24 cellular contexts compared by ENCODE assay signal in the genomic region with DNA sequence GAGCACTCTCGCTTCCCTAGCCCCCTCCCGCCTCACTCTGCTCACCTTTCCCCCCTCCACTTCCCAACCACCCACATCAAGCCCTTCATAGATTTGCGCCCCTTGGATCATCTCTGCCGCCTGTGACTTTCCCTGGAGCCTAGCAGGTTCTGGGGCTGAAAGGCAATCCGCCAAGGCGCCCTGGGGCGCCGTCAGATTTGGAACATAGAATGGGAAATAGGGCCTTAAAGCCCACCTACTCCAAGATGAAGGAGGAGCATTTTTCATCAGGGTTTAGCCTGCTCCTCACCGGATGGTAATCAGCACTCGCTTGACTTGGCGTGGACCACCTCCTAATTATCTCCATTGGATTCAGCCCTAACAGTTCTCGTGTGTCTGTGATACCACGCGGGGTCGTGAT. TPM values are rescaled to one million over a fixed set of nuclear protein-coding genes. Genes with fewer than 3 reads are reported as not detected.
DNase-seq lines count a peak whose midpoint lies in the region; TF ChIP-seq lines count a peak whose summit lies in the region.
"Had no signal": no experiment of that assay in that cellular context is flagged by ENCODE, and none has a peak within 500 bp of the region (broad histone marks: within the 10 kb centered on the region; RNA-seq: fewer than 3 reads in every experiment).

No MANE protein-coding gene starts in this region.

- H3K27me3 ChIP-seq in HUES48 (ENCODE audit: control insufficient read depth, insufficient read depth, low read length) (peaks cover 33% of the 10 kb centered on the region), PC-9 (ENCODE audit: insufficient read depth, low read depth) (no peaks in the 10 kb centered on the region), prostate gland (replicated peaks; ENCODE audit: insufficient read depth) (no peaks in the 10 kb centered on the region), WERI-Rb-1 (ENCODE audit: insufficient read depth, low read depth, severe bottlenecking) (no peaks in the 10 kb centered on the region)

- peaks cover 7% of the 10 kb centered on the region for H3K4me1 ChIP-seq in HUES48 (ENCODE audit: control insufficient read depth, insufficient read depth, low read length)
- H3K4me1 ChIP-seq in PC-9 (replicated peaks; ENCODE audit: insufficient read depth), result peaks cover 6% of the 10 kb centered on the region; the same call in 1 of the 2 replicates
- no peaks in the 10 kb centered on the region for H3K4me1 ChIP-seq in prostate gland (replicated peaks)

- intact Hi-C loops in PC-9 (cut with micrococcal nuclease; ENCODE audit: unreplicated experiment) (no loop called here), prostate gland (cut with DNase I) (loop anchor here (10.0 kb wide), 2 partner anchors 311 to 1009 kb away; partner anchors contain the start of genes ASTE1 and NEK11)

- H4K20me1 ChIP-seq in PC-9 (ENCODE audit: insufficient read depth), result no peaks in the 10 kb centered on the region

- TF ChIP-seq CTCF in PC-9 (conservative IDR thresholded peaks at IDR 0.05), result no peak
- TF ChIP-seq CTCF in prostate gland (IDR thresholded peaks at IDR 0.05), result no peak
- TF ChIP-seq CTCF in WERI-Rb-1 (IDR thresholded peaks at IDR 0.05; ENCODE audit: low read depth, low read length), result no peak

- H3K4me3 ChIP-seq in HUES48 (ENCODE audit: low read depth, low read length) (peak overlapping the region; percentile 71), PC-9 (no peak overlapping the region), iPS-11a (ENCODE audit: low read depth, low read length) (peak overlapping the region; percentile 38), prostate gland (peak overlapping the region; percentile 29 to 49), WERI-Rb-1 (ENCODE audit: low read depth, low read length) (no peak overlapping the region)
- H3K4me3 ChIP-seq: skin epidermis had no signal

- WGBS in prostate gland, result 18% methylated on average over 15 of the region's 15 CpGs

- CTCF ChIA-PET in PC-9 (lab: Charles Lee), result no interaction called here

- H3K4me2 ChIP-seq in PC-9, result peak overlapping the region; percentile 80; the same call in 1 of the 2 replicates

- H3K9me2 ChIP-seq in PC-9 (ENCODE audit: insufficient read depth), result no peaks in the 10 kb centered on the region

- BruUV-seq in PC-9 (replicated peaks; lab: Mats Ljungman, UMichigan), result no TSS peak

- no peak overlapping the region for H3K9ac ChIP-seq in HUES48 (ENCODE audit: low read depth, low read length)

- no peak for TF ChIP-seq POLR2A in prostate gland (IDR thresholded peaks at IDR 0.05)

- H3K9me3 ChIP-seq in HUES48 (ENCODE audit: control insufficient read depth, insufficient read depth, low read length) (no peaks in the 10 kb centered on the region), PC-9 (ENCODE audit: insufficient read depth, low read depth) (no peaks in the 10 kb centered on the region), prostate gland (no peaks in the 10 kb centered on the region), WERI-Rb-1 (ENCODE audit: severe bottlenecking) (no peaks in the 10 kb centered on the region)
- H3K9me3 ChIP-seq: Caco-2, heart left ventricle had no signal

- POLR2A ChIA-PET in PC-9 (lab: Charles Lee; ENCODE audit: unreplicated experiment), result interaction anchor here (0.6 kb wide), 1 partner anchor 101 kb away, joined by 3 read pairs; no protein-coding TSS in a partner anchor

- H3K36me3 ChIP-seq in HUES48 (ENCODE audit: control insufficient read depth, insufficient read depth, low read length), result no peaks in the 10 kb centered on the region
- no peaks in the 10 kb centered on the region for H3K36me3 ChIP-seq in PC-9 (ENCODE audit: low read depth)
- H3K36me3 ChIP-seq in prostate gland, result no peaks in the 10 kb centered on the region
- no peaks in the 10 kb centered on the region for H3K36me3 ChIP-seq in WERI-Rb-1
- H3K36me3 ChIP-seq: heart left ventricle had no signal

- no peaks in the 10 kb centered on the region for H3K79me2 ChIP-seq in PC-9 (ENCODE audit: low read depth)

- H2AFZ ChIP-seq in PC-9, result no peak overlapping the region

- no peak for DNase-seq in PC-9
- no peak for DNase-seq in prostate gland (ENCODE audit: low spot score)
- DNase-seq in NCI-H524 (lab: John Stamatoyannopoulos, UW), result no peak
- no peak for DNase-seq in WERI-Rb-1
- DNase-seq in OCI-M1 (lab: John Stamatoyannopoulos, UW), result no peak
- no peak for DNase-seq in OCI-M2 (lab: John Stamatoyannopoulos, UW; ENCODE audit: unreplicated experiment)
- DNase-seq: activated CD4-positive, alpha-beta memory T cell treated with anti-CD3 and anti-CD28 coated beads for 36 hours; activated naive CD4-positive, alpha-beta T cell treated with anti-CD3 and anti-CD28 coated beads for 36 hours; Caco-2; effector memory CD8-positive, alpha-beta T cell; heart left ventricle; kidney; NCI-H1694 treated with DMSO at 0.1 percent for 48 hours; NCI-H446 treated with DMSO at 0.1 percent for 48 hours; SHP77; stimulated activated naive CD8-positive, alpha-beta T cell treated with anti-CD3 and anti-CD28 coated beads, Interleukin-15, amount 100 ng/mL, for 72 hours had no signal

- no peaks in the 10 kb centered on the region for H3F3A ChIP-seq in PC-9 (ENCODE audit: insufficient read depth, low read depth)

- H3K27ac ChIP-seq in HUES48 (ENCODE audit: low read depth, low read length), result no peak overlapping the region
- no peak overlapping the region for H3K27ac ChIP-seq in PC-9
- peak overlapping the region; percentile 68 to 82 for H3K27ac ChIP-seq in prostate gland
- H3K27ac ChIP-seq in WERI-Rb-1, result no peak overlapping the region
- H3K27ac ChIP-seq: heart left ventricle, skin epidermis had no signal

RNA-seq across cellular contexts. Expression of gene CPNE4, which starts 1.3 kb away (rescaled TPM):
- total RNA-seq in PC-9 (2021), result 0.10 and 0.22 TPM in 2 replicates
- 10 to 100 TPM; 39.9 to 68.2 TPM for total RNA-seq in prostate gland
- total RNA-seq: activated CD4-positive, alpha-beta memory T cell treated with anti-CD3 and anti-CD28 coated beads for 36 hours; activated naive CD4-positive, alpha-beta T cell treated with anti-CD3 and anti-CD28 coated beads for 36 hours; B cell; G401; lung microvascular endothelial cell; MCF 10A; posterior vena cava had no signal

Comparison
In these comparisons a context has a peak if more than half of its experiments do, and no peak if none do; other contexts are left out.
1. H3K27ac ChIP-seq: peak in prostate gland (2 of 2); none in HUES48 (single experiment), PC-9 (single experiment) and WERI-Rb-1 (single experiment).
2. H3K4me3 ChIP-seq: peak in HUES48 (single experiment), iPS-11a (single experiment) and prostate gland (2 of 2); none in PC-9 (single experiment) and WERI-Rb-1 (single experiment).
3. RNA of gene CPNE4, which starts 1.3 kb away (total RNA-seq): 39.9 to 68.2 TPM in prostate gland; 0.10 to 0.22 TPM in PC-9; every median in the first group is over 10 times any median in the second.